ENCODE assay signal across 14 cellular contexts in genomic region chr7:27553288-27553687, GRCh38.
"Had no signal": no experiment of that assay in that cellular context is flagged by ENCODE, and none has a peak within 500 bp of the region (broad histone marks: within the 10 kb centered on the region; RNA-seq: fewer than 3 reads in every experiment).

No MANE protein-coding gene starts in this region.

- DNase-seq: activated CD4-positive, alpha-beta T cell treated with anti-CD3 and anti-CD28 coated beads, Interleukin-2, amount 50 U/mL, for 4 hours; activated CD8-positive, alpha-beta memory T cell treated with anti-CD3 and anti-CD28 coated beads, Interleukin-2, amount 10 ng/mL, durations not matched to agents 7 days and 5 days; activated effector memory CD4-positive, alpha-beta T cell treated with Interleukin-2 at 50 U/mL for 16 hours; activated T-cell treated with anti-CD3 and anti-CD28 coated beads, Interleukin-2, amount 50 U/mL, for 24 hours; amniotic stem cell; body of pancreas; effector memory CD8-positive, alpha-beta T cell; pancreas; stimulated activated CD4-positive, alpha-beta T cell treated with anti-CD3 and anti-CD28 coated beads, Interleukin-15, amount 100 ng/mL, for 24 hours; stimulated activated CD4-positive, alpha-beta T cell treated with anti-CD3 and anti-CD28 coated beads, Interleukin-4, amount 100 ng/mL, for 24 hours; stomach; thyroid gland had no signal

- ATAC-seq: activated CD4-positive, CD25-positive, alpha-beta regulatory T cell treated with anti-CD3 and anti-CD28 coated beads, Interleukin-2, amount 50 U/mL, for 24 hours; activated CD8-positive, alpha-beta memory T cell treated with anti-CD3 and anti-CD28 coated beads, Interleukin-2, amount 10 ng/mL, durations not matched to agents 7 days and 5 days; body of pancreas; effector memory CD8-positive, alpha-beta T cell; gastroesophageal sphincter; pancreas had no signal
